8 cellular contexts compared by ENCODE assay signal in genomic region chr7:44846816-44847508, GRCh38. TPM values are rescaled to one million over a fixed set of nuclear protein-coding genes. Genes with fewer than 3 reads are reported as not detected.
DNase-seq lines count a peak whose midpoint lies in the region; ATAC-seq, FAIRE-seq and TF ChIP-seq lines count a peak whose summit lies in the region.

No MANE protein-coding gene starts in this region.

- H3K4me1 Mint-ChIP-seq in endodermal cell = peaks cover 5% of the 10 kb centered on the region

- H3K36me3 ChIP-seq in endodermal cell (ENCODE audit: control insufficient read depth, insufficient read depth, low read length) (peaks cover 11% of the 10 kb centered on the region), parathyroid adenoma (ENCODE audit: control insufficient read depth, insufficient read depth, low read length) (no peaks in the 10 kb centered on the region)

- peak overlapping the region; percentile 98 for H3K27ac ChIP-seq in endodermal cell (ENCODE audit: low read depth, low read length)
- H3K27ac ChIP-seq in parathyroid adenoma = peak overlapping the region; percentile 85

- peak; percentile 76 for FAIRE-seq in GM18507 (lab: Jason Lieb, UNC)

- H3K4me3 ChIP-seq in endodermal cell (ENCODE audit: low read length) (peak overlapping the region; percentile 100), parathyroid adenoma (ENCODE audit: low read depth, low read length) (peak overlapping the region; percentile 66)

- H3K4me2 ChIP-seq in parathyroid adenoma (ENCODE audit: low read length) = peak overlapping the region; percentile 83

- TF ChIP-seq CTCF in endodermal cell (conservative IDR thresholded peaks at IDR 0.05) (no peak), parathyroid adenoma (IDR thresholded peaks at IDR 0.05) (no peak)

- intact Hi-C loops in posterior cingulate gyrus (cut with DNase I) = loop anchor here (5.0 kb wide), 3 partner anchors 100 to 260 kb away; partner anchors contain the start of genes OGDH and ZMIZ2

- peaks cover 9% of the 10 kb centered on the region for H3K36me3 Mint-ChIP-seq in endodermal cell (ENCODE audit: low read depth)

- peak overlapping the region; percentile 90 for H3K4me3 Mint-ChIP-seq in endodermal cell

- DNase-seq in GM18507 (ENCODE audit: extremely low spot score, insufficient read length, low read depth) = peak; percentile 14
- DNase-seq in OCI-M1 (lab: John Stamatoyannopoulos, UW) = peak; percentile 96
- DNase-seq in endodermal cell = no peak
- DNase-seq in posterior cingulate gyrus = no peak
- no peak for DNase-seq in HuH-7.5 (ENCODE audit: low spot score)
- no peak for DNase-seq in nucleus accumbens (lab: John Stamatoyannopoulos, UW)

- H3K9me3 Mint-ChIP-seq in endodermal cell = no peaks in the 10 kb centered on the region

- peak overlapping the region; percentile 99 for H3K27ac Mint-ChIP-seq in endodermal cell

- peak overlapping the region; percentile 87 for H2AFZ ChIP-seq in parathyroid adenoma

- H3K79me2 ChIP-seq in parathyroid adenoma = peaks cover 16% of the 10 kb centered on the region

- WGBS in endodermal cell (ENCODE audit: insufficient coverage in 1 of 2, insufficient read length in 1 of 2), 2 experiments = 5 to 7% methylated on average over 12 of the region's 12 CpGs

- H3K27me3 Mint-ChIP-seq in endodermal cell (ENCODE audit: insufficient read depth) = no peaks in the 10 kb centered on the region

- no peak for ATAC-seq in GM21515 (IDR thresholded peaks at IDR 0.05; ENCODE audit: unreplicated experiment)

- H3K4me1 ChIP-seq in endodermal cell (ENCODE audit: control insufficient read depth, insufficient read depth, low read length) (no peaks in the 10 kb centered on the region), parathyroid adenoma (peaks cover 3% of the 10 kb centered on the region)

- H3K27me3 ChIP-seq in endodermal cell (ENCODE audit: control insufficient read depth, insufficient read depth, low read length, poor library complexity, severe bottlenecking) (no peaks in the 10 kb centered on the region), parathyroid adenoma (ENCODE audit: control insufficient read depth, insufficient read depth, low read length) (no peaks in the 10 kb centered on the region)

- H3K9me3 ChIP-seq in endodermal cell (ENCODE audit: control insufficient read depth, low read length) (no peaks in the 10 kb centered on the region), parathyroid adenoma (ENCODE audit: control insufficient read depth, low read length) (no peaks in the 10 kb centered on the region)

- peak overlapping the region; percentile 89 for H3K9ac ChIP-seq in endodermal cell (ENCODE audit: extremely low read depth, low read length, poor library complexity, severe bottlenecking)
- H3K9ac ChIP-seq in parathyroid adenoma = no peak overlapping the region

RNA-seq across cellular contexts. Expression of gene H2AZ2, which starts 0.9 kb away (rescaled TPM):
- 100 to 1,000 TPM; 179 to 201 TPM for total RNA-seq in endodermal cell
- 297 TPM for polyA plus RNA-seq in endodermal cell (2013, experiment 1 of 2)
- 283 TPM for polyA plus RNA-seq in endodermal cell (2013, experiment 2 of 2)

RNA-seq across cellular contexts. Expression of gene PURB, which starts 38.4 kb away (rescaled TPM):
- 10 to 100 TPM; 24.7 to 29.8 TPM for total RNA-seq in endodermal cell
- polyA plus RNA-seq in endodermal cell (2013, experiment 1 of 2) = 19.3 TPM
- 19.5 TPM for polyA plus RNA-seq in endodermal cell (2013, experiment 2 of 2)

RNA-seq across cellular contexts. Expression of gene PPIA, which starts 50.5 kb away (rescaled TPM):
- total RNA-seq in endodermal cell = 1,000 to 10,000 TPM; 1,857 to 1,899 TPM
- 2,447 TPM for polyA plus RNA-seq in endodermal cell (2013, experiment 1 of 2)
- polyA plus RNA-seq in endodermal cell (2013, experiment 2 of 2) = 2,352 TPM

Comparison
In these comparisons a context has a peak if more than half of its experiments do, and no peak if none do; other contexts are left out.
1. DNase-seq: peak in GM18507 (single experiment) and OCI-M1 (single experiment); none in endodermal cell (single experiment), posterior cingulate gyrus (0 of 10), HuH-7.5 (single experiment) and nucleus accumbens (0 of 56).